In the genomic region with DNA sequence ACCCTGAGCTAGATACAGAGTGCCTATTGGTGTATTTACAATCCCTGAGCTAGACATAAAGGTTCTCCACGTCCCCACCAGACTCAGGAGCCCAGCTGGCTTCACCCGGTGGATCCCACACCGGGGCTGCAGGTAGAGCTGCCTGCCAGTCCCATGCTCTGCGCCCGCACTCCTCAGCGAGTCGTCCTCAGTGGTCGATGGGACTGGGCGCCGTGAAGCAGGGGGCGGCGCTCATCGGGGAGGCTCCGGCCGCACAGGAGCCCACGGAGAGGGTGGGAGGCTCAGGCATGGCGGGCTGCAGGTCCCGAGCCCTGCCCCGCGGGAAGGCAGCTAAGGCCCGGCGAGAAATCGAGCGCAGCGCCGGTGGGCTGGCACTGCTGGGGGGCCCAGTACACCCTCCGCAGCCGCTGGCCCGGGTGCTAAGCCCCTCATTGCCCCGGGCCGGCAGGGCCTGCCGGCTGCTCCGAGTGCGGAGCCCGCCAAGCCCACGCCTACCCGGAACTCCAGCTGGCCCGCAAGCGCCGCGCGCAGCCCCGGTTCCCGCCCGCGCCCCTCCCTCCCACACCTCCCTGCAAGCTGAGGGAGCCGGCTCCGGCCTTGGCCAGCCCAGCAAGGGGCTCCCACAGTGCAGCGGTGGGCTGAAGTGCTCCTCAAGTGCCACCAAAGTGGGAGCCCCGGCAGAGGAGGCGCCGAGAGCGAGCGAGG, we compare ENCODE assay signal across 9 cellular contexts. TPM values are rescaled to one million over a fixed set of nuclear protein-coding genes. Genes with fewer than 3 reads are reported as not detected.
DNase-seq lines count a peak whose midpoint lies in the region; ATAC-seq, FAIRE-seq and TF ChIP-seq lines count a peak whose summit lies in the region.
"Not testable (repeated sequence)": the region's sequence is repeated elsewhere in the genome, so short reads cannot be mapped to it uniquely, and the experiment has no call there.
"Had no signal": no experiment of that assay in that cellular context is flagged by ENCODE, and none has a peak within 500 bp of the region (broad histone marks: within the 10 kb centered on the region; RNA-seq: fewer than 3 reads in every experiment).

No MANE protein-coding gene starts in this region.

- FAIRE-seq in astrocyte (lab: Jason Lieb, UNC); kidney (lab: Jason Lieb, UNC); pancreas (lab: Jason Lieb, UNC): not testable (repeated sequence)

- not testable (repeated sequence) for H3K9me3 Mint-ChIP-seq in CD14-positive monocyte; WTC11; astrocyte (ENCODE audit: unreplicated experiment)

- H3K36me3 ChIP-seq in MM.1S (replicated peaks; ENCODE audit: insufficient read depth, low read length); astrocyte (ENCODE audit: insufficient read depth, low read length); kidney (ENCODE audit: control insufficient read depth in 1 of 2, insufficient read depth in 2 of 2, low read length in 2 of 2); pancreas; thymus (ENCODE audit: control insufficient read depth, insufficient read depth): not testable (repeated sequence)

- peaks cover 60% of the 10 kb centered on the region for H3K4me1 Mint-ChIP-seq in CD14-positive monocyte
- peaks cover 15% of the 10 kb centered on the region for H3K4me1 Mint-ChIP-seq in WTC11
- H3K4me1 Mint-ChIP-seq in astrocyte (ENCODE audit: low read depth, unreplicated experiment), result not testable (repeated sequence)

- peak overlapping the region; percentile 59 to 64 for H3K4me3 Mint-ChIP-seq in CD14-positive monocyte
- peak overlapping the region; percentile 55 for H3K4me3 Mint-ChIP-seq in WTC11
- not testable (repeated sequence) for H3K4me3 Mint-ChIP-seq in astrocyte (ENCODE audit: unreplicated experiment)

- H3K4me3 ChIP-seq in MM.1S (ENCODE audit: low read length) (peak overlapping the region; percentile 38), kidney (ENCODE audit: low read length in 2 of 2) (peak overlapping the region in 1 of 2 donors; percentile 44), pancreas (peak overlapping the region in 3 of 4 donors; percentile 14 to 40 (median 25)), thymus (ENCODE audit: low read length) (peak overlapping the region; percentile 21)
- not testable (repeated sequence) for H3K4me3 ChIP-seq in astrocyte (ENCODE audit: insufficient read depth, low read depth, low read length)

- H3K36me3 Mint-ChIP-seq in CD14-positive monocyte; WTC11; astrocyte (ENCODE audit: low read depth, unreplicated experiment): not testable (repeated sequence)

- peak overlapping the region; percentile 47; the same call in 1 of the 2 replicates for H3K9ac ChIP-seq in MM.1S (ENCODE audit: low read length)
- H3K9ac ChIP-seq in astrocyte (ENCODE audit: low read length); kidney (ENCODE audit: low read length in 2 of 2): not testable (repeated sequence)

- DNase-seq in CD14-positive monocyte (ENCODE audit: low spot score); MM.1S; astrocyte (ENCODE audit: low read depth): not testable (repeated sequence)
- DNase-seq in WTC11 (ENCODE audit: low spot score) (peak; percentile 35), erythroblast (lab: John Stamatoyannopoulos, UW) (peak in 1 of 2 experiments; percentile 4), kidney (peak; percentile 69), pancreas (peak; percentile 21 to 77 (median 48))

- not testable (repeated sequence) for TF ChIP-seq CTCF in CD14-positive monocyte (IDR thresholded peaks at IDR 0.05); MM.1S (IDR thresholded peaks at IDR 0.05; ENCODE audit: low read length); WTC11 (IDR thresholded peaks at IDR 0.05); astrocyte (IDR thresholded peaks at IDR 0.05; ENCODE audit: insufficient read depth, low read depth, low read length); kidney (IDR thresholded peaks at IDR 0.05; ENCODE audit: borderline replicate concordance, extremely low read depth, insufficient read depth); pancreas (IDR thresholded peaks at IDR 0.05)

- POLR2A ChIA-PET in WTC11 (lab: Charles Lee), result not testable (repeated sequence)

- peaks cover 32% of the 10 kb centered on the region for H3K4me1 ChIP-seq in MM.1S (ENCODE audit: low read length)
- H3K4me1 ChIP-seq in astrocyte (ENCODE audit: insufficient read depth, low read length); kidney (ENCODE audit: control insufficient read depth in 1 of 2, insufficient read depth in 1 of 2, low read depth in 1 of 2, low read length in 2 of 2); pancreas: not testable (repeated sequence)
- H3K4me1 ChIP-seq in thymus (ENCODE audit: control insufficient read depth, insufficient read depth, low read length), result peaks cover 11% of the 10 kb centered on the region

- not testable (repeated sequence) for ATAC-seq in WTC11
- ATAC-seq in pancreas, result peak in 3 of 4 donors; percentile 54 to 68 (median 63)

- peak; percentile 28 for TF ChIP-seq POLR2A in erythroblast (IDR thresholded peaks at IDR 0.05; ENCODE audit: low read length)

- peak overlapping the region; percentile 51; the same call in 1 of the 2 replicates for H3K4me2 ChIP-seq in MM.1S (ENCODE audit: low read depth, low read length)
- H3K4me2 ChIP-seq in astrocyte (ENCODE audit: low read length), result peak overlapping the region; percentile 46

- peak overlapping the region; percentile 44; the same call in 1 of the 2 replicates for H3K27ac ChIP-seq in MM.1S (ENCODE audit: low read length)
- H3K27ac ChIP-seq in astrocyte (ENCODE audit: low read depth, low read length); thymus (ENCODE audit: low read depth): not testable (repeated sequence)
- H3K27ac ChIP-seq in kidney (ENCODE audit: low read depth in 2 of 2, low read length in 2 of 2), result peak overlapping the region in 1 of 2 donors; percentile 76
- H3K27ac ChIP-seq in pancreas, result peak overlapping the region in 3 of 4 donors; percentile 36 to 58 (median 42)

- not testable (repeated sequence) for H2AFZ ChIP-seq in MM.1S (ENCODE audit: low read length); astrocyte (ENCODE audit: low read depth, low read length)

- intact Hi-C loops in CD14-positive monocyte (cut with micrococcal nuclease), result loop anchor here in 1 of 2 donors (10.0 kb wide), 2 partner anchors 185 to 465 kb away; no protein-coding TSS in a partner anchor
- intact Hi-C loops in kidney (cut with DNase I); pancreas (cut with DNase I): not testable (repeated sequence)

- H3K27me3 ChIP-seq in MM.1S (replicated peaks; ENCODE audit: insufficient read depth, low read length); astrocyte (ENCODE audit: insufficient read depth, low read length); pancreas; thymus (ENCODE audit: control insufficient read depth, insufficient read depth): not testable (repeated sequence)

- WGBS in pancreas, 2 donors, result 60 to 63% methylated on average over 38 to 54 of the region's 54 CpGs
- 81% methylated on average over 53 of the region's 54 CpGs for WGBS in thymus

- CTCF ChIA-PET in WTC11 (lab: Charles Lee), result interaction anchor here (1.0 to 1.8 kb wide), 2 partner anchors 11 to 74 kb away, joined by 3 to 6 read pairs; no protein-coding TSS in a partner anchor

- not testable (repeated sequence) for H3K27me3 Mint-ChIP-seq in CD14-positive monocyte (ENCODE audit: low read depth in 3 of 3); astrocyte (ENCODE audit: low read depth, unreplicated experiment)
- H3K27me3 Mint-ChIP-seq in WTC11 (ENCODE audit: low read depth), result peaks cover 12% of the 10 kb centered on the region

- not testable (repeated sequence) for H3K79me2 ChIP-seq in MM.1S (ENCODE audit: low read length); astrocyte (ENCODE audit: insufficient read depth, low read length)

- H3K9me2 ChIP-seq in MM.1S (replicated peaks; ENCODE audit: insufficient read depth, low read length), result not testable (repeated sequence)

- peak overlapping the region in 2 of 7 donors; percentile 59 to 76 for H3K27ac Mint-ChIP-seq in CD14-positive monocyte
- not testable (repeated sequence) for H3K27ac Mint-ChIP-seq in WTC11; astrocyte (ENCODE audit: unreplicated experiment)

- H3F3A ChIP-seq in MM.1S (ENCODE audit: insufficient read depth, low read length), result peaks cover 26% of the 10 kb centered on the region

- not testable (repeated sequence) for H3K9me3 ChIP-seq in MM.1S (replicated peaks; ENCODE audit: insufficient read depth, low read length); astrocyte (ENCODE audit: insufficient read depth, low read depth, low read length); kidney (ENCODE audit: control insufficient read depth in 1 of 2, low read length in 2 of 2); pancreas; thymus (ENCODE audit: control insufficient read depth)

- not testable (repeated sequence) for H4K20me1 ChIP-seq in MM.1S (ENCODE audit: insufficient read depth, low read length); astrocyte (ENCODE audit: insufficient read depth, low read length)

RNA-seq across cellular contexts. Expression of gene CLECL1, which starts 6.7 kb away (rescaled TPM):
- 10 to 100 TPM; 11.4 to 20.6 TPM for polyA plus RNA-seq in CD14-positive monocyte
- not detected in 3 replicates for total RNA-seq in WTC11 (2021)
- not detected in 2 replicates for total RNA-seq in astrocyte
- 2.1 TPM for total RNA-seq in kidney
- polyA plus RNA-seq in kidney (ENCODE audit: insufficient read depth, low read depth, low replicate concordance), result not detected
- total RNA-seq in pancreas, result under 1 TPM in 2 of 6 donors, not detected in 4; 0.31 to 0.43 TPM
- polyA plus RNA-seq in pancreas, result not detected
- 11.2 TPM for polyA plus RNA-seq in thymus
- polyA plus RNA-seq: neural cell had no signal

RNA-seq across cellular contexts. Expression of gene CD69, which starts 21.1 kb away (rescaled TPM):
- polyA plus RNA-seq in CD14-positive monocyte (1 to 10 TPM; 5.8 to 6.0 TPM), kidney (ENCODE audit: insufficient read depth, low read depth, low replicate concordance) (2.2 TPM), pancreas (under 1 TPM; 0.23 to 0.31 TPM), thymus (222 TPM)
- total RNA-seq in WTC11 (2021) (0.34 to 0.60 TPM (median 0.42 TPM) in 3 replicates), astrocyte (0.18 TPM in 1 of 2 replicates, not detected in the other), kidney (25.0 TPM), pancreas (1 to 10 TPM in 2 of 6 donors, under 1 TPM in 4; 0.12 to 1.9 (median 0.76) TPM)
